17 cellular contexts compared by ENCODE assay signal in the genomic region with DNA sequence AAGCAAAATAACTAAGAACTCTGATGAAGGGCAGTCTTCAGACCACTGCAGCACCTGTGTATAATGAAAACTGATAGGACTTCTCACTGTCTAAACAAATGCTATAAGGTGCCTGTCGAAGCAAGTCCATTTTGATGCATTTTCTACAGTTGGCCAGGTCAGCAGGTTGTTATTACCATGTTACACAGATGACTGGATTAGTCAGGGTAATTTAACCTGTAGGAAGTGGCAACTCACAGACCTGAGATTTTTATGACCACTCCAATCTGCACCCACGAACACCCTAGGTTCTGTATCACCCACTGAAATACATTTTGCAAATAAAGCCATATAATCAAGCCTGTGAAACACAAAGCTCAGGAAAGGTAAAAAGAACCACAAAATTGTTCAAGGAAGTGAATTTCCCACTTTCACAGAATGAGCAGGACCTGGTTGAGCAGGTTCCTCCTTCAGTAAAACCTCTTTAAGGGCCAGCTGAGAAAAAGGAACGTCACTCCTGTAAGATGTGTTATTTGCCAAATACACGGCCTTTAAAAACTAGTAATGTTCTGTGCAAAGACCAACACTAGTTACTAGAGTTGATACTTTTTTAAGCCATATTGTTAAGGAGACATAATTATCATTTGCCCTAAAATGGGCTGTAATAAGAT. TPM values are rescaled to one million over a fixed set of nuclear protein-coding genes. Genes with fewer than 3 reads are reported as not detected.
DNase-seq lines count a peak whose midpoint lies in the region; ATAC-seq and TF ChIP-seq lines count a peak whose summit lies in the region.
"Had no signal": no experiment of that assay in that cellular context is flagged by ENCODE, and none has a peak within 500 bp of the region (broad histone marks: within the 10 kb centered on the region; RNA-seq: fewer than 3 reads in every experiment).

No MANE protein-coding gene starts in this region.

- no peak for ATAC-seq in HG02970 (IDR thresholded peaks at IDR 0.05; ENCODE audit: low FRiP score, unreplicated experiment)
- no peak for ATAC-seq in HG02588 (IDR thresholded peaks at IDR 0.05; ENCODE audit: unreplicated experiment)
- ATAC-seq: activated CD8-positive, alpha-beta T cell treated with anti-CD3 and anti-CD28 coated beads, Interleukin-2, amount 10 ng/mL, durations not matched to agents 7 days and 5 days; activated T-helper 17 cell treated with anti-CD3 and anti-CD28 coated beads, Interleukin-2, amount 50 U/mL, for 72 hours; HepG2 had no signal

- no peak for TF ChIP-seq POLR2A in lower leg skin (IDR thresholded peaks at IDR 0.05)

- H3K36me3 ChIP-seq in endocrine pancreas (ENCODE audit: control insufficient read depth, insufficient read depth, low read length) = no peaks in the 10 kb centered on the region
- no peaks in the 10 kb centered on the region for H3K36me3 ChIP-seq in neutrophil

- intact Hi-C loops in lower leg skin (cut with DNase I; ENCODE audit: low total_unique reads) = no loop called here

- peak overlapping the region; percentile 56 for H3K4me3 ChIP-seq in endocrine pancreas (ENCODE audit: control insufficient read depth, insufficient read depth, low read length)
- H3K4me3 ChIP-seq in neutrophil (ENCODE audit: low read depth in 1 of 2, low read length in 1 of 2) = no peak overlapping the region
- no peak overlapping the region for H3K4me3 ChIP-seq in lower leg skin (ENCODE audit: low read depth, poor library complexity, severe bottlenecking)

- H3K4me1 ChIP-seq in endocrine pancreas (ENCODE audit: control insufficient read depth, insufficient read depth, low read length) (peaks cover 14% of the 10 kb centered on the region), neutrophil (ENCODE audit: control insufficient read depth in 1 of 2, insufficient read depth in 1 of 2, low read depth in 1 of 2, low read length in 1 of 2) (peaks cover 6 to 9% of the 10 kb centered on the region in 2 experiments)

- peak; percentile 18 for DNase-seq in COR-L47 (lab: John Stamatoyannopoulos, UW)
- peak; percentile 38 for DNase-seq in NCI-H2029 (lab: John Stamatoyannopoulos, UW)
- DNase-seq in amygdala (lab: John Stamatoyannopoulos, UW) = no peak
- DNase-seq in lower leg skin (ENCODE audit: low spot score in 2 of 2) = no peak
- DNase-seq: activated CD8-positive, alpha-beta T cell treated with anti-CD3 and anti-CD28 coated beads, Interleukin-2, amount 10 ng/mL, durations not matched to agents 7 days and 5 days; glutamatergic neuron; immature natural killer cell; mesenchymal stem cell; MV-4-11; NCI-H524 treated with DMSO at 0.1 percent for 48 hours; stimulated activated naive B cell treated with anti-CD40 and anti-IgM and Interleukin-4, amounts not matched to agents 10 μg/mL and 1 μg/mL and 100 μg/mL, for 72 hours had no signal

- H3K27me3 ChIP-seq in endocrine pancreas (ENCODE audit: control insufficient read depth, insufficient read depth, low read length) (no peaks in the 10 kb centered on the region), neutrophil (no peaks in the 10 kb centered on the region)

- no peaks in the 10 kb centered on the region for H3K9me3 ChIP-seq in endocrine pancreas (ENCODE audit: control insufficient read depth, low read length)
- no peaks in the 10 kb centered on the region for H3K9me3 ChIP-seq in neutrophil

- WGBS in lower leg skin, 2 donors = 46 to 47% methylated on average over 4 of the region's 4 CpGs

- no peak for TF ChIP-seq CTCF in neutrophil (IDR thresholded peaks at IDR 0.05)
- TF ChIP-seq CTCF in lower leg skin (IDR thresholded peaks at IDR 0.05) = no peak

- no peak overlapping the region for H3K9ac ChIP-seq in endocrine pancreas (ENCODE audit: control insufficient read depth, insufficient read depth, low read length)

- peak overlapping the region; percentile 42 for H3K27ac ChIP-seq in neutrophil

RNA-seq across cellular contexts. Expression of a gene that starts 12.7 kb away (rescaled TPM):
- total RNA-seq in lower leg skin = 10 to 100 TPM; 21.2 to 28.4 (median 22.1) TPM

Comparison
In these comparisons a context has a peak if more than half of its experiments do, and no peak if none do; other contexts are left out.
1. DNase-seq: peak in COR-L47 (single experiment) and NCI-H2029 (single experiment); none in amygdala (0 of 56) and lower leg skin (0 of 2).